12 cellular contexts compared by ENCODE assay signal in the genomic region with DNA sequence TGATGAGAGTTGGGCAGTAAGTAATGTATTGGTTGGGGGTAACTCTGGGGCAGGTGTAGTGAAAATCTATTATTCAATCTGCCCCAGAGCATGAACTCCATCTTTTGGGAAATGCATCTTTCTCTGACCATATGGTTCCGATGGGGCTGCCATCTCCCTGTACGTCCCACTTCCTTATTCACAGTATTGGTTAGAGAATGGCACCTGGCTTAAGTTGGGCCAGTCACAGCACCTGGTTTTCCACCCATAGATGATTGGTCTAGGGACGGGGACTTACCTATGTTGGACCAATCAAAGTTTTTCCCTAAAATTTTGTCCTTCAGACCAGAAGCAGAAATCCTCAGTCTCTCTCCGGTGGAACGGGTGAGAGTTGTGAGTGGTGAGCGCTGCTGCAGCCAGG. TPM values are rescaled to one million over a fixed set of nuclear protein-coding genes. Genes with fewer than 3 reads are reported as not detected.
DNase-seq lines count a peak whose midpoint lies in the region; TF ChIP-seq lines count a peak whose summit lies in the region.
"Had no signal": no experiment of that assay in that cellular context is flagged by ENCODE, and none has a peak within 500 bp of the region (broad histone marks: within the 10 kb centered on the region; RNA-seq: fewer than 3 reads in every experiment).

No MANE protein-coding gene starts in this region.

- H3K36me3 Mint-ChIP-seq in activated CD4-positive, alpha-beta T cell treated with anti-CD3 and anti-CD28 coated beads, Interleukin-2, amount 10 ng/mL, durations not matched to agents 7 days and 5 days (ENCODE audit: low read depth) = peaks cover 23% of the 10 kb centered on the region
- H3K36me3 Mint-ChIP-seq in chondrocyte (ENCODE audit: low read depth) = peaks cover 3% of the 10 kb centered on the region
- H3K36me3 Mint-ChIP-seq in progenitor cell of endocrine pancreas (ENCODE audit: insufficient read depth) = no peaks in the 10 kb centered on the region

- no peak for TF ChIP-seq CTCF in chondrocyte (IDR thresholded peaks at IDR 0.05)
- no peak for TF ChIP-seq CTCF in progenitor cell of endocrine pancreas (IDR thresholded peaks at IDR 0.05; ENCODE audit: unreplicated experiment)
- no peak for TF ChIP-seq CTCF in transverse colon (IDR thresholded peaks at IDR 0.05)

- WGBS in transverse colon (ENCODE audit: low coverage in 1 of 2), 2 donors = 94 to 100% methylated on average over 2 to 6 of the region's 6 CpGs

- no peaks in the 10 kb centered on the region for H3K27me3 Mint-ChIP-seq in activated CD4-positive, alpha-beta T cell treated with anti-CD3 and anti-CD28 coated beads, Interleukin-2, amount 10 ng/mL, durations not matched to agents 7 days and 5 days
- H3K27me3 Mint-ChIP-seq in chondrocyte (ENCODE audit: low read depth) = no peaks in the 10 kb centered on the region
- no peaks in the 10 kb centered on the region for H3K27me3 Mint-ChIP-seq in progenitor cell of endocrine pancreas

- peak overlapping the region; percentile 97 for H3K27ac Mint-ChIP-seq in activated CD4-positive, alpha-beta T cell treated with anti-CD3 and anti-CD28 coated beads, Interleukin-2, amount 10 ng/mL, durations not matched to agents 7 days and 5 days
- H3K27ac Mint-ChIP-seq in chondrocyte (ENCODE audit: unreplicated experiment) (no peak overlapping the region), progenitor cell of endocrine pancreas (peak overlapping the region; percentile 98)

- H3K9ac ChIP-seq in NT2/D1 (ENCODE audit: insufficient read length, low read depth) = peak overlapping the region; percentile 79

- H3K36me3 ChIP-seq in NT2/D1 (ENCODE audit: insufficient read depth, insufficient read length, low read length) (peaks cover 3% of the 10 kb centered on the region), transverse colon (no peaks in the 10 kb centered on the region)

- in situ Hi-C loops in transverse colon (cut with MboI; ENCODE audit: low pct_ligation_motif_present in 1 of 4, low pct_unique_long_range_greater_than_20kb in 1 of 4, low sequenced_read_pairs in 3 of 4) = no loop called here

- TF ChIP-seq EP300 in transverse colon (IDR thresholded peaks at IDR 0.05; ENCODE audit: low read depth) = no peak

- H3K27ac ChIP-seq in transverse colon = peak overlapping the region in 1 of 4 donors; percentile 99

- H3K4me1 Mint-ChIP-seq in activated CD4-positive, alpha-beta T cell treated with anti-CD3 and anti-CD28 coated beads, Interleukin-2, amount 10 ng/mL, durations not matched to agents 7 days and 5 days = peaks cover 34% of the 10 kb centered on the region
- H3K4me1 Mint-ChIP-seq in chondrocyte (ENCODE audit: low read depth) (peaks cover 29% of the 10 kb centered on the region), progenitor cell of endocrine pancreas (ENCODE audit: low read depth) (peaks cover 24% of the 10 kb centered on the region)

- POLR2A ChIA-PET in activated CD4-positive, alpha-beta T cell treated with anti-CD3 and anti-CD28 coated beads, Interleukin-2, amount 10 ng/mL, durations not matched to agents 7 days and 5 days (lab: Charles Lee) = no interaction called here

- TF ChIP-seq POLR2A in transverse colon (IDR thresholded peaks at IDR 0.05) = no peak

- H3K27me3 ChIP-seq in NT2/D1 (ENCODE audit: insufficient read depth, insufficient read length) (no peaks in the 10 kb centered on the region), transverse colon (no peaks in the 10 kb centered on the region)

- DNase-seq in activated CD4-positive, alpha-beta T cell treated with anti-CD3 and anti-CD28 coated beads, Interleukin-2, amount 10 ng/mL, durations not matched to agents 7 days and 5 days = no peak
- no peak for DNase-seq in activated CD4-positive, alpha-beta T cell treated with anti-CD3 and anti-CD28 coated beads, Interleukin-2, amount 50 U/mL, for 1 hour
- no peak for DNase-seq in NT2/D1 (ENCODE audit: low read depth, low spot score)
- DNase-seq in chondrocyte (ENCODE audit: low spot score) = no peak
- no peak for DNase-seq in progenitor cell of endocrine pancreas (ENCODE audit: low spot score, unreplicated experiment)
- DNase-seq in 8988T = no peak
- DNase-seq in transverse colon = no peak
- no peak for DNase-seq in NCI-H2227 (lab: John Stamatoyannopoulos, UW; ENCODE audit: unreplicated experiment)
- DNase-seq: NCI-H187; occipital lobe; OCI-M1; stimulated activated CD4-positive, alpha-beta T cell treated with anti-CD3 and anti-CD28 coated beads, Interleukin-1b, Interleukin-23, amount 100 ng/mL, for 48 hours had no signal

- peak overlapping the region; percentile 89 for H3K4me3 Mint-ChIP-seq in activated CD4-positive, alpha-beta T cell treated with anti-CD3 and anti-CD28 coated beads, Interleukin-2, amount 10 ng/mL, durations not matched to agents 7 days and 5 days
- peak overlapping the region; percentile 99 for H3K4me3 Mint-ChIP-seq in chondrocyte (ENCODE audit: unreplicated experiment)
- peak overlapping the region; percentile 95 for H3K4me3 Mint-ChIP-seq in progenitor cell of endocrine pancreas (ENCODE audit: low read depth)

- CTCF ChIA-PET in activated CD4-positive, alpha-beta T cell treated with anti-CD3 and anti-CD28 coated beads, Interleukin-2, amount 10 ng/mL, durations not matched to agents 7 days and 5 days (lab: Charles Lee) = no interaction called here

- H3K4me3 ChIP-seq in NT2/D1 (ENCODE audit: insufficient read length, low read depth) (peak overlapping the region; percentile 66), transverse colon (peak overlapping the region in 1 of 4 donors; percentile 95)

- no peaks in the 10 kb centered on the region for H3K9me3 ChIP-seq in NT2/D1 (ENCODE audit: insufficient read depth, low read length)
- H3K9me3 ChIP-seq in transverse colon = no peaks in the 10 kb centered on the region

- no peaks in the 10 kb centered on the region for H3K9me3 Mint-ChIP-seq in activated CD4-positive, alpha-beta T cell treated with anti-CD3 and anti-CD28 coated beads, Interleukin-2, amount 10 ng/mL, durations not matched to agents 7 days and 5 days
- H3K9me3 Mint-ChIP-seq in chondrocyte (ENCODE audit: low read depth) (no peaks in the 10 kb centered on the region), progenitor cell of endocrine pancreas (ENCODE audit: low read depth) (no peaks in the 10 kb centered on the region)

- H3K4me1 ChIP-seq in NT2/D1 (ENCODE audit: insufficient read depth, insufficient read length) (peaks cover 3% of the 10 kb centered on the region), transverse colon (peaks cover 17 to 37% (median 28%) of the 10 kb centered on the region in 4 donors)

- intact Hi-C loops in transverse colon (cut with DNase I; ENCODE audit: low total_unique reads) = no loop called here

RNA-seq across cellular contexts. Expression of a gene that starts 2.2 kb away (rescaled TPM):
- 100 to 1,000 TPM; 208 to 229 TPM for total RNA-seq in activated CD4-positive, alpha-beta T cell treated with anti-CD3 and anti-CD28 coated beads, Interleukin-2, amount 10 ng/mL, durations not matched to agents 7 days and 5 days
- total RNA-seq in chondrocyte = 78.7 to 169 TPM (median 168 TPM) in 3 replicates
- total RNA-seq in progenitor cell of endocrine pancreas = 228 and 236 TPM in 2 replicates
- total RNA-seq in transverse colon = 100 to 1,000 TPM in 3 of 4 donors, 10 to 100 TPM in 1; 71.6 to 166 (median 149) TPM
